10 cellular contexts compared by ENCODE assay signal in the genomic region with DNA sequence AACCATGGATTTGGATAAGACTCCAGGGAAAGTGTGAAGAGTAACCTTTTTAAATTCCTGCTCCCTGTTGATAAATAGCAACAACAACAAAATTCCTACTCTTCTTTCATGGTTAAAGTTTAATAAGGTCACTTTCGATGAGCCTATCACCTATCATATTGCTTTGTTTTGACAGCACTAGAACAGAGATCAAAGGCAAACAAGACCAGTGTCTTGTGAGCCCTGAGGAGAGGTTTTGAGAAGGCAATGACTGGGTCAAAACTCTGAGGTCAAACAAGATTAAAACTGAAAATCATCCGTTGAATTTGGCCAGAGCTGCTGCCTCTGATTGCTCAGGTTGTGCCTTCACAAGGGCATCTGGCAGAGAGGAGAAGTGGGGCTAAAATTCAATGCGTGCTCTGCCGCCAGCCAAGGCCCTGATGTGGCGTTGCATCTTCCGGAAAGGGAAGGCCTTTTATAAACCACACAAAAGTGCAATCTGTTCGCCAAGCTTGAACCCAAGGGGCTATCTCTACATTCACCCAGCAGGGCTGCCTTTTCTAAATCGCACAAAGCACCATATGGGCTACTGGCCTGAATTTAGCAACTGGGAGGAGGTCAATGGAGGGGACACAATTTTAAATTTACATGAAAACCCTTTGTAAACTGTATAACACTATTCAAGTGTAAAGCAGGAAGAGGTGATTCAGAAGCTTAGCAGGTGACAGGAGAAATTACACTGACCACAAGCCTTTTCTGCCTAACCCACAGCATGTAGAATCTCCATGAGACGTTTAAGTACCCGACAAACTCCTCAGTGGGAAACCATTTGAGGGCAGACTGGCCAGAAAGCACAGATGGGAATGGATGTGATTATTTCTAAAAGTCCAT.
DNase-seq lines count a peak whose midpoint lies in the region; ATAC-seq and TF ChIP-seq lines count a peak whose summit lies in the region.
"Had no signal": no experiment of that assay in that cellular context is flagged by ENCODE, and none has a peak within 500 bp of the region (broad histone marks: within the 10 kb centered on the region; RNA-seq: fewer than 3 reads in every experiment).

No MANE protein-coding gene starts in this region.

- H3K36me3 ChIP-seq in GM06990 (ENCODE audit: control insufficient read depth, insufficient read depth, low read length): no peaks in the 10 kb centered on the region
- H3K36me3 ChIP-seq: cardiac muscle cell had no signal

- ATAC-seq in GM21423 (IDR thresholded peaks at IDR 0.05; ENCODE audit: unreplicated experiment) (peak; percentile 65), HG03460 (IDR thresholded peaks at IDR 0.05; ENCODE audit: unreplicated experiment) (peak; percentile 69)

- no peaks in the 10 kb centered on the region; the same call in 1 of the 2 replicates for H3K27me3 ChIP-seq in GM06990 (replicated peaks; ENCODE audit: control insufficient read depth, insufficient read depth, low read length)
- H3K27me3 ChIP-seq: cardiac muscle cell had no signal

- DNase-seq in GM06990 (ENCODE audit: extremely low read depth, insufficient read length) (peak; percentile 50), cerebellum (ENCODE audit: low spot score) (peak; percentile 73), NCI-H2227 treated with DMSO at 0.1 percent for 48 hours (lab: John Stamatoyannopoulos, UW) (no peak), inferior parietal cortex (ENCODE audit: extremely low spot score) (no peak), NCI-H774 (lab: John Stamatoyannopoulos, UW) (no peak)
- no peak for DNase-seq in activated CD4-positive, alpha-beta T cell treated with anti-CD3 and anti-CD28 coated beads, Interleukin-2, amount 50 U/mL, for 4 hours
- DNase-seq: CD4-positive, CD25-positive, alpha-beta regulatory T cell had no signal

- TF ChIP-seq CTCF in GM06990 (IDR thresholded peaks at IDR 0.05; ENCODE audit: insufficient read depth, low read length, poor library complexity, severe bottlenecking): no peak

- H3K4me3 ChIP-seq in GM06990 (replicated peaks; ENCODE audit: low read depth, low read length): no peak overlapping the region
- H3K4me3 ChIP-seq: cardiac muscle cell had no signal

Comparison
In these comparisons a context has a peak if more than half of its experiments do, and no peak if none do; other contexts are left out.
1. DNase-seq: peak in GM06990 (single experiment) and cerebellum (single experiment); none in NCI-H2227 treated with DMSO at 0.1 percent for 48 hours (single experiment), inferior parietal cortex (single experiment), activated CD4-positive, alpha-beta T cell treated with anti-CD3 and anti-CD28 coated beads, Interleukin-2, amount 50 U/mL, for 4 hours (0 of 2) and NCI-H774 (single experiment).